Comparison of ENCODE assay signal across 26 cellular contexts in genomic region chr3:190621971-190622370, GRCh38.
A peak's percentile ranks its signal among the peaks of the same experiment; 100 is the strongest.
DNase-seq lines count a peak whose midpoint lies in the region; ATAC-seq and TF ChIP-seq lines count a peak whose summit lies in the region.
"Had no signal": no experiment of that assay in that cellular context is flagged by ENCODE, and none has a peak within 500 bp of the region (broad histone marks: within the 10 kb centered on the region; RNA-seq: fewer than 3 reads in every experiment).

No MANE protein-coding gene starts in this region.

- peaks cover 0 to 3% of the 10 kb centered on the region in 2 donors for H3K36me3 ChIP-seq in aorta (ENCODE audit: control insufficient read depth in 1 of 2, insufficient read depth in 2 of 2, low read length in 1 of 2)
- H3K36me3 ChIP-seq: gastrocnemius medialis, neural progenitor cell, vagina had no signal

- ATAC-seq in omental fat pad (ENCODE audit: low FRiP score) (peak; percentile 82), HG03469 (IDR thresholded peaks at IDR 0.05; ENCODE audit: unreplicated experiment) (no peak), aorta (ENCODE audit: low FRiP score) (no peak)
- ATAC-seq: gastrocnemius medialis; psoas muscle; stimulated activated naive B cell treated with anti-CD40 and anti-IgM and Interleukin-4, amounts not matched to agents 10 μg/mL and 1 μg/mL and 100 μg/mL, for 72 hours had no signal

- no peaks in the 10 kb centered on the region for H3K9me3 ChIP-seq in aorta (ENCODE audit: control insufficient read depth, low read length)
- H3K9me3 ChIP-seq: gastrocnemius medialis, lower lobe of right lung, psoas muscle, vagina had no signal

- H3K4me1 ChIP-seq in aorta (ENCODE audit: control insufficient read depth in 1 of 2, insufficient read depth in 2 of 2, low read length in 2 of 2), result no peaks in the 10 kb centered on the region
- H3K4me1 ChIP-seq: gastrocnemius medialis, neural progenitor cell, psoas muscle, vagina had no signal

- no peak overlapping the region for H3K4me3 ChIP-seq in NB4 (ENCODE audit: low read depth, low read length)
- H3K4me3 ChIP-seq in aorta (ENCODE audit: low read length in 2 of 2), result no peak overlapping the region
- H3K4me3 ChIP-seq: gastrocnemius medialis, lower lobe of right lung, neural progenitor cell, psoas muscle, vagina had no signal

- intact Hi-C loops in aorta (cut with DNase I), result loop anchor here in 1 of 2 donors (10.0 kb wide), 1 partner anchor 623 kb away; no protein-coding TSS in a partner anchor

- H3K27ac ChIP-seq in aorta (ENCODE audit: low read depth in 1 of 2, low read length in 2 of 2), result no peak overlapping the region
- H3K27ac ChIP-seq: gastrocnemius medialis, lower lobe of right lung, neural progenitor cell, psoas muscle, vagina had no signal

- TF ChIP-seq CTCF in NB4 (IDR thresholded peaks at IDR 0.05; ENCODE audit: low read depth, low read length) (no peak), omental fat pad (IDR thresholded peaks at IDR 0.05) (no peak)

- 86 to 87% methylated on average over 3 of the region's 3 CpGs for WGBS in aorta, 2 donors

- no peak for TF ChIP-seq POLR2A in NB4 (IDR thresholded peaks at IDR 0.05; ENCODE audit: extremely low read depth, insufficient read length)

- peak; percentile 6 for DNase-seq in GM03348 (ENCODE audit: low spot score)
- peak; percentile 19 for DNase-seq in NB4 (ENCODE audit: low read depth)
- peak; percentile 78 for DNase-seq in amniotic epithelial cell (ENCODE audit: low read depth)
- no peak for DNase-seq in omental fat pad (ENCODE audit: low spot score)
- DNase-seq in aorta, result no peak
- DNase-seq in epidermal melanocyte (ENCODE audit: insufficient read length, low spot score), result no peak
- DNase-seq: activated CD4-positive, alpha-beta T cell treated with anti-CD3 and anti-CD28 coated beads, Interleukin-2, amount 50 U/mL, for 4 hours; activated T-cell treated with anti-CD3 and anti-CD28 coated beads, Interleukin-2, amount 50 U/mL, for 1 hour; COR-L47; dermis blood vessel endothelial cell; DMS79; gastrocnemius medialis; hippocampal formation; Karpas-422; lower lobe of right lung; NCI-H1092 treated with DMSO at 0.1 percent for 48 hours; NCI-H2081; NCI-H345; NCI-H82; psoas muscle; small intestine; stimulated activated CD4-positive, alpha-beta T cell treated with anti-CD3 and anti-CD28 coated beads, Interleukin-2, amount 100 ng/mL, for 24 hours; stimulated activated naive B cell treated with anti-CD40 and anti-IgM and Interleukin-4, amounts not matched to agents 10 μg/mL and 1 μg/mL and 100 μg/mL, for 72 hours had no signal

- H3K27me3 ChIP-seq in aorta (ENCODE audit: control insufficient read depth in 1 of 2, insufficient read depth in 2 of 2, low read length in 1 of 2), result no peaks in the 10 kb centered on the region
- H3K27me3 ChIP-seq: gastrocnemius medialis, neural progenitor cell, vagina had no signal

Comparison
In these comparisons a context has a peak if more than half of its experiments do, and no peak if none do; other contexts are left out.
1. DNase-seq: peak in GM03348 (single experiment), NB4 (single experiment) and amniotic epithelial cell (single experiment); none in omental fat pad (single experiment), aorta (0 of 2) and epidermal melanocyte (single experiment).